ENCODE assay signal across 16 cellular contexts in the genomic region with DNA sequence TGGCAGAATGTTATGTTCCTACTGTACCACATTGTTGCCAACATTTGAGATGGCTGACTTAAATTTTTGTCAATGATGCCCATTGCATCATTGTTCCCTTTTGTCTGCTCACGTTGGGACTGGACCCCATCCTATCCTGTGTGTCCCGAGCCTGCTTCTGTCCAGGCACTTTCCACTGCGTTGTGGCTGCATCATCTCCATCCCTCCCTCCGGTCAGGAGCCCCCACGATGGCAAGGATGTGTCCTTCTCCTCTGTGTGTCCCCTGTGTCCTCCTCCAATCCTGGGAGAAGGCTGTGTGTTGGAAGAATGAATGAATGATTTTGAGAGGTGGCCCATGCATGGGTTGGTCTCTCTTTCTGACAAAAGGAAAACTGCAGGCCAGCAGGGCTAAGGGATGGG.
"Had no signal": no experiment of that assay in that cellular context is flagged by ENCODE, and none has a peak within 500 bp of the region (broad histone marks: within the 10 kb centered on the region; RNA-seq: fewer than 3 reads in every experiment).

No MANE protein-coding gene starts in this region.

- ATAC-seq: foreskin keratinocyte, gastroesophageal sphincter, heart left ventricle, left cardiac atrium, left lung, left ventricle myocardium superior, lower lobe of right lung, mucosa of descending colon had no signal

- DNase-seq: dermis blood vessel endothelial cell; dorsolateral prefrontal cortex; effector CD4-positive, alpha-beta T cell; effector memory CD4-positive, alpha-beta T cell; foreskin keratinocyte; heart left ventricle; hypothalamus; immature natural killer cell; left cardiac atrium; left lung; left ventricle myocardium superior; lower lobe of right lung; mesenchymal stem cell; mucosa of descending colon; naive B cell had no signal
